11 cellular contexts compared by ENCODE assay signal in the genomic region with DNA sequence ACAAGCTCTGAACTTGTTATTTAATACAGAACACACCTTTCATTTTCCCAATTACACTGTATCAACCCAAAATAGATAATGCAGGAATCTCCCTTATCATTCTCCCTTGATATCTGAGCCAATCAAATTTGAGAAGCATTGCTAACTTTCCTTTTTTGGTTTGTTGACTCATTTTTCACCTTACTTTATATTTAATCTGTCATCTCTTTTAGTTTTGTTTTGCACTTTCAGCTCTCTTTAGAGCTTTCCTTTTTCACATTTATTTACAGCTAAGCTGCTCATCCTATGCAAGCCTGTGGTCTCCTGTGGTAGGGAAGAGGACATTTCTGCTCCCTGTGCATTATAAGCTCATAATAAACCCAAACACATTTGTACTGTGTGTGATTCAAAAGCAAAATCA.
A peak's percentile ranks its signal among the peaks of the same experiment; 100 is the strongest.
DNase-seq lines count a peak whose midpoint lies in the region; ATAC-seq lines count a peak whose summit lies in the region.
"Had no signal": no experiment of that assay in that cellular context is flagged by ENCODE, and none has a peak within 500 bp of the region (broad histone marks: within the 10 kb centered on the region; RNA-seq: fewer than 3 reads in every experiment).

No MANE protein-coding gene starts in this region.

- H3K4me3 Mint-ChIP-seq in activated naive CD4-positive, alpha-beta T cell treated with anti-CD3 and anti-CD28 coated beads, Interleukin-2, amount 50 U/mL, for 24 hours: no peak overlapping the region
- peak overlapping the region; percentile 13 to 20 for H3K4me3 Mint-ChIP-seq in stimulated activated naive CD8-positive, alpha-beta T cell treated with anti-CD3 and anti-CD28 coated beads, Interleukin-15, amount 100 ng/mL, for 72 hours
- H3K4me3 Mint-ChIP-seq: B cell had no signal

- peaks cover 22% of the 10 kb centered on the region for H3K4me1 Mint-ChIP-seq in activated naive CD4-positive, alpha-beta T cell treated with anti-CD3 and anti-CD28 coated beads, Interleukin-2, amount 50 U/mL, for 24 hours
- H3K4me1 Mint-ChIP-seq in stimulated activated naive CD8-positive, alpha-beta T cell treated with anti-CD3 and anti-CD28 coated beads, Interleukin-15, amount 100 ng/mL, for 72 hours: peaks cover 19% of the 10 kb centered on the region
- H3K4me1 Mint-ChIP-seq: B cell had no signal

- DNase-seq in activated naive CD4-positive, alpha-beta T cell (lab: John Stamatoyannopoulos, UW): no peak
- no peak for DNase-seq in stimulated activated naive CD8-positive, alpha-beta T cell treated with anti-CD3 and anti-CD28 coated beads, Interleukin-15, amount 100 ng/mL, for 72 hours
- DNase-seq in NCI-H510A treated with DMSO at 0.1 percent for 48 hours (lab: John Stamatoyannopoulos, UW) (no peak), cerebellar cortex (ENCODE audit: low spot score) (no peak)
- no peak for DNase-seq in stimulated activated CD4-positive, alpha-beta T cell treated with anti-CD3 and anti-CD28 coated beads, Interleukin-1b, Interleukin-23, amount 100 ng/mL, for 48 hours
- DNase-seq: NCI-H345; stimulated activated CD4-positive, alpha-beta T cell treated with anti-CD3 and anti-CD28 coated beads, Interleukin-12 subunit alpha, Interleukin-12 subunit beta, amount 100 ng/mL, for 4 hours had no signal

- no peaks in the 10 kb centered on the region for H3K27me3 Mint-ChIP-seq in activated naive CD4-positive, alpha-beta T cell treated with anti-CD3 and anti-CD28 coated beads, Interleukin-2, amount 50 U/mL, for 24 hours
- no peaks in the 10 kb centered on the region for H3K27me3 Mint-ChIP-seq in stimulated activated naive CD8-positive, alpha-beta T cell treated with anti-CD3 and anti-CD28 coated beads, Interleukin-15, amount 100 ng/mL, for 72 hours
- H3K27me3 Mint-ChIP-seq: B cell had no signal

- H3K9me3 Mint-ChIP-seq in activated naive CD4-positive, alpha-beta T cell treated with anti-CD3 and anti-CD28 coated beads, Interleukin-2, amount 50 U/mL, for 24 hours: no peaks in the 10 kb centered on the region
- H3K9me3 Mint-ChIP-seq in stimulated activated naive CD8-positive, alpha-beta T cell treated with anti-CD3 and anti-CD28 coated beads, Interleukin-15, amount 100 ng/mL, for 72 hours: no peaks in the 10 kb centered on the region

- H3K36me3 Mint-ChIP-seq in activated naive CD4-positive, alpha-beta T cell treated with anti-CD3 and anti-CD28 coated beads, Interleukin-2, amount 50 U/mL, for 24 hours: peaks cover 3% of the 10 kb centered on the region

- ATAC-seq in GM21786 (IDR thresholded peaks at IDR 0.05; ENCODE audit: unreplicated experiment): peak; percentile 60
- peak; percentile 68 for ATAC-seq in HG03378 (IDR thresholded peaks at IDR 0.05; ENCODE audit: unreplicated experiment)
- ATAC-seq in stimulated activated naive CD8-positive, alpha-beta T cell treated with anti-CD3 and anti-CD28 coated beads, Interleukin-15, amount 100 ng/mL, for 72 hours: peak; percentile 74

- peak overlapping the region; percentile 38 for H3K27ac Mint-ChIP-seq in activated naive CD4-positive, alpha-beta T cell treated with anti-CD3 and anti-CD28 coated beads, Interleukin-2, amount 50 U/mL, for 24 hours
- H3K27ac Mint-ChIP-seq in stimulated activated naive CD8-positive, alpha-beta T cell treated with anti-CD3 and anti-CD28 coated beads, Interleukin-15, amount 100 ng/mL, for 72 hours: no peak overlapping the region
- H3K27ac Mint-ChIP-seq: B cell had no signal
